In the genomic region with DNA sequence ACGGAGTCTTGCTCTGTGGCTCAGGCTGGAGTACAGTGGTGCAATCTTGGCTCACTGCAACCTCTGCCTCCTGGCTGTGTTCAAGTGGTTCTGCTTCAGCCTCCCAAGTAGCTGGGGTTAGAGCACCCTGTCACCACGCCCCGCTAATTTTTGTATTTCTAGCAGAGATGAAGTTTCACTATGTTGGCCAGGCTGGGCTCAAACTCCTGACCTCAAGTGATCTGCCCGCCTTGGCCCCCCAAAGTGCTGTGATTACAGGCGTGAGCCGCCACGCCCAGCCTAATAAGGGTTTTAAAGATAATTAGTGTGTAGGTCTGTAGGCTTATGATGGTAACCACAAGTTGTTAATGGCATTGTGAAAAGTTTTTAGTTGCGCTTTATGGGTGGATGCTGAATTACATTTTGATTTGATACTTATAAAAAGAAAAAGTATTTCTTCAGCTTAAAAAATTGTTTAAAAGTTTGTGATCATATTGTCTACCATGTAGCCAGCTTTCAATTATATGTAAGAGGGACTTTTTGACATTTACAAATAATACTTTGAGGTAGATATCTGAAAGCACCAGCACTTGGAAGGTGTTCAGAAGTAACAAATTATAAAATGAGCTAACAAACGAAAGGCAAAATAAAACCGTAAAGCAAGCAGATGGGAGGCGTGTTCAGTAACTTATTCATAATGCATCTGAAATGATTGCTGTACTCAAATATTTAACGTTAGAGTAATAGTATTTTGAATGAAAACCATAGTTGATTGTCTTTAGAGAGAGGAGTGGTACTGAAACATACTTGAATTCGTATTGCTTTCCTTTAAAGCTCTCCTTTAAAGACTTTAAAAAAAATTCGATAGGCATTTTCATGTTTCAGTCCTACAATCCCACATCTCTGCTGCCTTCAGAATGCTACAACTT, we compare ENCODE assay signal across 3 cellular contexts.
TF ChIP-seq lines count a peak whose summit lies in the region.

No MANE protein-coding gene starts in this region.

TF ChIP-seq in A549, 52 proteins besides CTCF, POLR2A, EP300 and RAD21:
- TF ChIP-seq MAZ (IDR thresholded peaks at IDR 0.05; ENCODE audit: borderline replicate concordance, low read depth, low read length): no peak
- peak; percentile 42; the same call in 1 of the 2 replicates for TF ChIP-seq HOXA7 (CRISPR knock-in tag; IDR thresholded peaks at IDR 0.05)
TF ChIP-seq in A549: peak in this region for 1.

TF ChIP-seq in GM23338, 12 proteins besides CTCF, POLR2A, EP300 and RAD21 (continues in another document):
- TF ChIP-seq POLR2AphosphoS5 (IDR thresholded peaks at IDR 0.05; ENCODE audit: low read depth) (no peak), CREB1 (CRISPR knock-in tag; IDR thresholded peaks at IDR 0.05; ENCODE audit: low read depth) (no peak), STAT1 (IDR thresholded peaks at IDR 0.05; ENCODE audit: unreplicated experiment) (no peak), NANOG (IDR thresholded peaks at IDR 0.05; ENCODE audit: borderline replicate concordance) (no peak), ZNF331 (CRISPR knock-in tag; IDR thresholded peaks at IDR 0.05; ENCODE audit: low read depth) (no peak), JUNB (IDR thresholded peaks at IDR 0.05; ENCODE audit: unreplicated experiment) (no peak), ETS1 (IDR thresholded peaks at IDR 0.05) (no peak), ZNF114 (CRISPR knock-in tag; IDR thresholded peaks at IDR 0.05) (no peak), REST (IDR thresholded peaks at IDR 0.05; ENCODE audit: unreplicated experiment) (no peak), EZH2phosphoT487 (IDR thresholded peaks at IDR 0.05; ENCODE audit: unreplicated experiment) (no peak), EZH2 (IDR thresholded peaks at IDR 0.05; ENCODE audit: low read depth, unreplicated experiment) (no peak)

TF ChIP-seq in GM12878, 131 proteins besides CTCF, POLR2A, EP300 and RAD21:
- no peak for TF ChIP-seq HDAC2 (IDR thresholded peaks at IDR 0.05)
- TF ChIP-seq POLR2AphosphoS5 (IDR thresholded peaks at IDR 0.05; ENCODE audit: low read length): peak; percentile 84; the same call in 1 of the 2 replicates
- TF ChIP-seq ZNF24 (IDR thresholded peaks at IDR 0.05): no peak
- peak; percentile 54; the same call in 1 of the 2 replicates for TF ChIP-seq PML (IDR thresholded peaks at IDR 0.05; ENCODE audit: low read length)
- peak; percentile 78; the same call in 1 of the 2 replicates for TF ChIP-seq ZBTB33 (IDR thresholded peaks at IDR 0.05)
- peak; percentile 39; the same call in 1 of the 2 replicates for TF ChIP-seq POLR2AphosphoS2 (IDR thresholded peaks at IDR 0.05; ENCODE audit: low read depth, low read length)
- TF ChIP-seq, protein P1, sequence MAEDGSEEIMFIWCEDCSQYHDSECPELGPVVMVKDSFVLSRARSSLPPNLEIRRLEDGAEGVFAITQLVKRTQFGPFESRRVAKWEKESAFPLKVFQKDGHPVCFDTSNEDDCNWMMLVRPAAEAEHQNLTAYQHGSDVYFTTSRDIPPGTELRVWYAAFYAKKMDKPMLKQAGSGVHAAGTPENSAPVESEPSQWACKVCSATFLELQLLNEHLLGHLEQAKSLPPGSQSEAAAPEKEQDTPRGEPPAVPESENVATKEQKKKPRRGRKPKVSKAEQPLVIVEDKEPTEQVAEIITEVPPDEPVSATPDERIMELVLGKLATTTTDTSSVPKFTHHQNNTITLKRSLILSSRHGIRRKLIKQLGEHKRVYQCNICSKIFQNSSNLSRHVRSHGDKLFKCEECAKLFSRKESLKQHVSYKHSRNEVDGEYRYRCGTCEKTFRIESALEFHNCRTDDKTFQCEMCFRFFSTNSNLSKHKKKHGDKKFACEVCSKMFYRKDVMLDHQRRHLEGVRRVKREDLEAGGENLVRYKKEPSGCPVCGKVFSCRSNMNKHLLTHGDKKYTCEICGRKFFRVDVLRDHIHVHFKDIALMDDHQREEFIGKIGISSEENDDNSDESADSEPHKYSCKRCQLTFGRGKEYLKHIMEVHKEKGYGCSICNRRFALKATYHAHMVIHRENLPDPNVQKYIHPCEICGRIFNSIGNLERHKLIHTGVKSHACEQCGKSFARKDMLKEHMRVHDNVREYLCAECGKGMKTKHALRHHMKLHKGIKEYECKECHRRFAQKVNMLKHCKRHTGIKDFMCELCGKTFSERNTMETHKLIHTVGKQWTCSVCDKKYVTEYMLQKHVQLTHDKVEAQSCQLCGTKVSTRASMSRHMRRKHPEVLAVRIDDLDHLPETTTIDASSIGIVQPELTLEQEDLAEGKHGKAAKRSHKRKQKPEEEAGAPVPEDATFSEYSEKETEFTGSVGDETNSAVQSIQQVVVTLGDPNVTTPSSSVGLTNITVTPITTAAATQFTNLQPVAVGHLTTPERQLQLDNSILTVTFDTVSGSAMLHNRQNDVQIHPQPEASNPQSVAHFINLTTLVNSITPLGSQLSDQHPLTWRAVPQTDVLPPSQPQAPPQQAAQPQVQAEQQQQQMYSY (CRISPR knock-in tag; IDR thresholded peaks at IDR 0.05): no peak
- TF ChIP-seq, protein P2, sequence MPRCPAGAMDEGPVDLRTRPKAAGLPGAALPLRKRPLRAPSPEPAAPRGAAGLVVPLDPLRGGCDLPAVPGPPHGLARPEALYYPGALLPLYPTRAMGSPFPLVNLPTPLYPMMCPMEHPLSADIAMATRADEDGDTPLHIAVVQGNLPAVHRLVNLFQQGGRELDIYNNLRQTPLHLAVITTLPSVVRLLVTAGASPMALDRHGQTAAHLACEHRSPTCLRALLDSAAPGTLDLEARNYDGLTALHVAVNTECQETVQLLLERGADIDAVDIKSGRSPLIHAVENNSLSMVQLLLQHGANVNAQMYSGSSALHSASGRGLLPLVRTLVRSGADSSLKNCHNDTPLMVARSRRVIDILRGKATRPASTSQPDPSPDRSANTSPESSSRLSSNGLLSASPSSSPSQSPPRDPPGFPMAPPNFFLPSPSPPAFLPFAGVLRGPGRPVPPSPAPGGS (IDR thresholded peaks at IDR 0.05; ENCODE audit: borderline replicate concordance, insufficient read depth, low read depth, low read length, poor library complexity, severe bottlenecking): peak; percentile 4
- TF ChIP-seq USF1 (IDR thresholded peaks at IDR 0.05; ENCODE audit: borderline replicate concordance, extremely low read length, insufficient read depth, low read depth, low read length): no peak
- no peak for TF ChIP-seq SUPT20H (IDR thresholded peaks at IDR 0.05; ENCODE audit: borderline replicate concordance, control insufficient read depth, low read depth, low read length)
- no peak for TF ChIP-seq ZNF217 (IDR thresholded peaks at IDR 0.05)
- TF ChIP-seq BHLHE40 (IDR thresholded peaks at IDR 0.05; ENCODE audit: borderline replicate concordance in 1 of 2, low read depth in 2 of 2, low read length in 1 of 2): no peak
- no peak for TF ChIP-seq CEBPB (IDR thresholded peaks at IDR 0.05; ENCODE audit: borderline replicate concordance in 1 of 2, low read depth in 2 of 2, low read length in 2 of 2)
- TF ChIP-seq SIX5 (IDR thresholded peaks at IDR 0.05; ENCODE audit: low read depth, low read length, severe bottlenecking): no peak
- TF ChIP-seq BACH1 (IDR thresholded peaks at IDR 0.05; ENCODE audit: borderline replicate concordance): peak; percentile 75; the same call in 1 of the 2 replicates
- TF ChIP-seq HDAC6 (IDR thresholded peaks at IDR 0.05; ENCODE audit: unreplicated experiment): no peak
- TF ChIP-seq SREBF2 (IDR thresholded peaks at IDR 0.05; ENCODE audit: low read length): no peak
- no peak for TF ChIP-seq ZBED1 (IDR thresholded peaks at IDR 0.05; ENCODE audit: borderline replicate concordance)
- TF ChIP-seq, protein P3, sequence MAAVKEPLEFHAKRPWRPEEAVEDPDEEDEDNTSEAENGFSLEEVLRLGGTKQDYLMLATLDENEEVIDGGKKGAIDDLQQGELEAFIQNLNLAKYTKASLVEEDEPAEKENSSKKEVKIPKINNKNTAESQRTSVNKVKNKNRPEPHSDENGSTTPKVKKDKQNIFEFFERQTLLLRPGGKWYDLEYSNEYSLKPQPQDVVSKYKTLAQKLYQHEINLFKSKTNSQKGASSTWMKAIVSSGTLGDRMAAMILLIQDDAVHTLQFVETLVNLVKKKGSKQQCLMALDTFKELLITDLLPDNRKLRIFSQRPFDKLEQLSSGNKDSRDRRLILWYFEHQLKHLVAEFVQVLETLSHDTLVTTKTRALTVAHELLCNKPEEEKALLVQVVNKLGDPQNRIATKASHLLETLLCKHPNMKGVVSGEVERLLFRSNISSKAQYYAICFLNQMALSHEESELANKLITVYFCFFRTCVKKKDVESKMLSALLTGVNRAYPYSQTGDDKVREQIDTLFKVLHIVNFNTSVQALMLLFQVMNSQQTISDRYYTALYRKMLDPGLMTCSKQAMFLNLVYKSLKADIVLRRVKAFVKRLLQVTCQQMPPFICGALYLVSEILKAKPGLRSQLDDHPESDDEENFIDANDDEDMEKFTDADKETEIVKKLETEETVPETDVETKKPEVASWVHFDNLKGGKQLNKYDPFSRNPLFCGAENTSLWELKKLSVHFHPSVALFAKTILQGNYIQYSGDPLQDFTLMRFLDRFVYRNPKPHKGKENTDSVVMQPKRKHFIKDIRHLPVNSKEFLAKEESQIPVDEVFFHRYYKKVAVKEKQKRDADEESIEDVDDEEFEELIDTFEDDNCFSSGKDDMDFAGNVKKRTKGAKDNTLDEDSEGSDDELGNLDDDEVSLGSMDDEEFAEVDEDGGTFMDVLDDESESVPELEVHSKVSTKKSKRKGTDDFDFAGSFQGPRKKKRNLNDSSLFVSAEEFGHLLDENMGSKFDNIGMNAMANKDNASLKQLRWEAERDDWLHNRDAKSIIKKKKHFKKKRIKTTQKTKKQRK (IDR thresholded peaks at IDR 0.05; ENCODE audit: low read depth, low read length): no peak
- no peak for TF ChIP-seq SUZ12 (IDR thresholded peaks at IDR 0.05; ENCODE audit: unreplicated experiment)
- TF ChIP-seq RUNX3 (IDR thresholded peaks at IDR 0.05; ENCODE audit: low read length): 0 out of 2 replicates have a peak, but pooled peaks have one; percentile 7
- no peak for TF ChIP-seq CUX1 (IDR thresholded peaks at IDR 0.05; ENCODE audit: insufficient replicate concordance, low read depth, low read length)
- no peak for TF ChIP-seq MEF2A (IDR thresholded peaks at IDR 0.05; ENCODE audit: insufficient read depth, low read depth, low read length)
- no peak for TF ChIP-seq NR2C2 (IDR thresholded peaks at IDR 0.05; ENCODE audit: borderline replicate concordance, control insufficient read depth, insufficient read length, low read depth)
- TF ChIP-seq, protein P4, sequence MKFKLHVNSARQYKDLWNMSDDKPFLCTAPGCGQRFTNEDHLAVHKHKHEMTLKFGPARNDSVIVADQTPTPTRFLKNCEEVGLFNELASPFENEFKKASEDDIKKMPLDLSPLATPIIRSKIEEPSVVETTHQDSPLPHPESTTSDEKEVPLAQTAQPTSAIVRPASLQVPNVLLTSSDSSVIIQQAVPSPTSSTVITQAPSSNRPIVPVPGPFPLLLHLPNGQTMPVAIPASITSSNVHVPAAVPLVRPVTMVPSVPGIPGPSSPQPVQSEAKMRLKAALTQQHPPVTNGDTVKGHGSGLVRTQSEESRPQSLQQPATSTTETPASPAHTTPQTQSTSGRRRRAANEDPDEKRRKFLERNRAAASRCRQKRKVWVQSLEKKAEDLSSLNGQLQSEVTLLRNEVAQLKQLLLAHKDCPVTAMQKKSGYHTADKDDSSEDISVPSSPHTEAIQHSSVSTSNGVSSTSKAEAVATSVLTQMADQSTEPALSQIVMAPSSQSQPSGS (IDR thresholded peaks at IDR 0.05; ENCODE audit: low read length): 0 out of 2 replicates have a peak, but pooled peaks have one; percentile 31
